8 cellular contexts compared by ENCODE assay signal in genomic region chr20:56343861-56344381, GRCh38. TPM values are rescaled to one million over a fixed set of nuclear protein-coding genes. Genes with fewer than 3 reads are reported as not detected.
DNase-seq lines count a peak whose midpoint lies in the region; ATAC-seq and TF ChIP-seq lines count a peak whose summit lies in the region.

No MANE protein-coding gene starts in this region.

- no peak for DNase-seq in AG04450 (ENCODE audit: low read depth, low spot score)
- DNase-seq in LNCaP clone FGC (ENCODE audit: low read depth) = no peak
- peak; percentile 29 for DNase-seq in activated naive CD4-positive, alpha-beta T cell treated with anti-CD3 and anti-CD28 coated beads, Interleukin-2, amount 50 U/mL, for 16 hours
- peak; percentile 57 for DNase-seq in left ventricle myocardium superior
- DNase-seq in sciatic nerve (ENCODE audit: low spot score) = peak; percentile 67
- DNase-seq in effector CD4-positive, alpha-beta T cell = no peak

- peak; percentile 71 for ATAC-seq in GM18505 (IDR thresholded peaks at IDR 0.05; ENCODE audit: unreplicated experiment)
- ATAC-seq in left ventricle myocardium superior = peak; percentile 52
- peak; percentile 62 for ATAC-seq in sciatic nerve
- ATAC-seq in HG03469 (IDR thresholded peaks at IDR 0.05; ENCODE audit: unreplicated experiment) = no peak

- POLR2A ChIA-PET in AG04450 (lab: Yijun Ruan, JAX) = no interaction called here

- no peak overlapping the region for H3K27ac ChIP-seq in AG04450 (ENCODE audit: low read depth, low read length)

- H3K9me3 ChIP-seq in AG04450 (ENCODE audit: control insufficient read depth, insufficient read depth, low read length) = no peaks in the 10 kb centered on the region

- no peak for TF ChIP-seq POLR2A in GM18505 (IDR thresholded peaks at IDR 0.05; ENCODE audit: borderline replicate concordance, extremely low read depth, insufficient read depth, insufficient read length)

- intact Hi-C loops in left ventricle myocardium superior (cut with micrococcal nuclease) = no loop called here
- intact Hi-C loops in sciatic nerve (cut with DNase I) = no loop called here

- peaks cover 15% of the 10 kb centered on the region for H3K27me3 ChIP-seq in AG04450 (ENCODE audit: control insufficient read depth, insufficient read depth, low read length)

- peak; percentile 66 for TF ChIP-seq CTCF in AG04450 (IDR thresholded peaks at IDR 0.05; ENCODE audit: low read depth, low read length)
- peak; percentile 92 for TF ChIP-seq CTCF in LNCaP clone FGC (IDR thresholded peaks at IDR 0.05; ENCODE audit: control insufficient read depth, extremely low read depth, insufficient read depth)

- CTCF ChIA-PET in AG04450 (lab: Charles Lee) = interaction anchor here (0.7 to 3.2 kb wide), 12 partner anchors 13 to 1696 kb away, joined by 3 to 44 read pairs (median 5); partner anchors contain the start of genes FAM210B and MC3R

- no peak overlapping the region for H3K4me3 ChIP-seq in AG04450 (ENCODE audit: low read depth, low read length)
- H3K4me3 ChIP-seq in LNCaP clone FGC (ENCODE audit: low read depth, low read length) = 0 out of 2 replicates have a peak overlapping the region, but pooled peaks have one; percentile 20

RNA-seq across cellular contexts. Expression of gene FAM210B, which starts 14.9 kb away (rescaled TPM):
- 72.6 and 81.0 TPM in 2 replicates for polyA plus RNA-seq in AG04450 (2011; rRNA removed)
- 30.6 and 35.2 TPM in 2 replicates for polyA minus RNA-seq in AG04450 (2011; rRNA and poly(A)+ RNA removed)
- total RNA-seq in left ventricle myocardium superior = 58.7 TPM
- total RNA-seq in sciatic nerve = 76.0 TPM

RNA-seq across cellular contexts. Expression of gene AURKA, which starts 48.1 kb away (rescaled TPM):
- 28.5 and 31.0 TPM in 2 replicates for polyA plus RNA-seq in AG04450 (2011; rRNA removed)
- 23.4 and 24.1 TPM in 2 replicates for polyA minus RNA-seq in AG04450 (2011; rRNA and poly(A)+ RNA removed)
- total RNA-seq in left ventricle myocardium superior = 7.0 TPM
- total RNA-seq in sciatic nerve = 1.4 TPM

RNA-seq across cellular contexts. Expression of gene CSTF1, which starts 48.5 kb away (rescaled TPM):
- polyA plus RNA-seq in AG04450 (2011; rRNA removed) = 70.9 and 74.4 TPM in 2 replicates
- 104 and 106 TPM in 2 replicates for polyA minus RNA-seq in AG04450 (2011; rRNA and poly(A)+ RNA removed)
- total RNA-seq in left ventricle myocardium superior (19.5 TPM), sciatic nerve (25.3 TPM)

Comparison
In these comparisons a context has a peak if more than half of its experiments do, and no peak if none do; other contexts are left out.
1. DNase-seq: peak in activated naive CD4-positive, alpha-beta T cell treated with anti-CD3 and anti-CD28 coated beads, Interleukin-2, amount 50 U/mL, for 16 hours (single experiment), left ventricle myocardium superior (single experiment) and sciatic nerve (single experiment); none in AG04450 (single experiment), LNCaP clone FGC (single experiment) and effector CD4-positive, alpha-beta T cell (single experiment).